2 cellular contexts compared by ENCODE assay signal in the genomic region with DNA sequence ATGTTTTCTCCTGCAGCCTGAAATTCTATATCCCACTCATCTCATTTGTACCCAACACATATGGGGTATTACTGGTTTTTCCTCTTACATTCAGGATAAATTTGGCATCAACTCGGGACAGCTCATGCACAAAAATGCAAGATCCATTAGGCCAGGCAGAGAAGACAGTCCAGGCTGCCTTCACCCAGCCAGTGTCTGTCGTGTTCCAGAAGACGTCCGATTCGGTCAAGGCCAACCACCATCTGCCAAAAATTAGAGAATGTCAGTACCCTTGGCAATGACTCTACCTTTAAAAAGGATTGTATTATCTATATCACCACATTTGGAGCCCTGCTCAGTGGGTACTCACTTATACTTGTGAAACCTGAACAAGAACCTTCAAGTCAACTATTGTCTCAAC. TPM values are rescaled to one million over a fixed set of nuclear protein-coding genes. Genes with fewer than 3 reads are reported as not detected.
"Had no signal": no experiment of that assay in that cellular context is flagged by ENCODE, and none has a peak within 500 bp of the region (broad histone marks: within the 10 kb centered on the region; RNA-seq: fewer than 3 reads in every experiment).

No MANE protein-coding gene starts in this region.

RNA-seq across cellular contexts. Expression of a gene that starts 23.3 kb away (rescaled TPM):
- total RNA-seq: G401, GM12878 had no signal
- polyA plus RNA-seq: GM12878 had no signal
